In genomic region chr18:75592527-75592926, GRCh38 we compare ENCODE assay signal across 18 cellular contexts.
DNase-seq lines count a peak whose midpoint lies in the region; ATAC-seq, FAIRE-seq and TF ChIP-seq lines count a peak whose summit lies in the region.
"Had no signal": no experiment of that assay in that cellular context is flagged by ENCODE, and none has a peak within 500 bp of the region (broad histone marks: within the 10 kb centered on the region; RNA-seq: fewer than 3 reads in every experiment).

No MANE protein-coding gene starts in this region.

- H3K9me3 ChIP-seq in GM23248 (ENCODE audit: low read depth): peaks cover 8% of the 10 kb centered on the region

- TF ChIP-seq CTCF in WTC11 (IDR thresholded peaks at IDR 0.05) (no peak), D721Med (IDR thresholded peaks at IDR 0.05; ENCODE audit: insufficient read depth, missing control alignments) (no peak)

- H3K27me3 ChIP-seq in GM23248 (replicated peaks; ENCODE audit: insufficient read depth): no peaks in the 10 kb centered on the region
- H3K27me3 ChIP-seq: BLaER1 had no signal

- no peaks in the 10 kb centered on the region for H3F3A ChIP-seq in GM23248 (ENCODE audit: insufficient read depth)

- FAIRE-seq in D721Med (lab: Jason Lieb, UNC): no peak
- FAIRE-seq: A204.1, GM19239, H54 had no signal

- DNase-seq in NCI-H1105 treated with DMSO at 0.1 percent for 48 hours (lab: John Stamatoyannopoulos, UW) (peak; percentile 17), NCI-H1105 (lab: John Stamatoyannopoulos, UW) (no peak), GM23248 (peak; percentile 5), WTC11 (ENCODE audit: low spot score) (no peak), iris pigment epithelial cell (ENCODE audit: low read depth) (peak; percentile 2), HEK293T (ENCODE audit: extremely low spot score) (no peak), D721Med (ENCODE audit: insufficient read length, low spot score) (no peak), HUDEP-2 (lab: John Stamatoyannopoulos, UW; ENCODE audit: unreplicated experiment in 76 of 76) (no peak)
- DNase-seq: CD8-positive, alpha-beta T cell; DMS 273 treated with DMSO at 0.1 percent for 48 hours; NCI-H2029; NCI-H524; SHP77 treated with DMSO at 0.1 percent for 48 hours had no signal

- H3K9me2 ChIP-seq in GM23248 (ENCODE audit: insufficient read depth): no peaks in the 10 kb centered on the region

- no peaks in the 10 kb centered on the region for H3K36me3 ChIP-seq in GM23248 (ENCODE audit: low read depth)
- H3K36me3 ChIP-seq: BLaER1 had no signal

- no peaks in the 10 kb centered on the region for H3K4me1 ChIP-seq in GM23248 (ENCODE audit: insufficient read depth)

- no peaks in the 10 kb centered on the region for H3K4me1 Mint-ChIP-seq in WTC11

- peaks cover 38% of the 10 kb centered on the region for H3K36me3 Mint-ChIP-seq in WTC11
- H3K36me3 Mint-ChIP-seq: CD8-positive, alpha-beta T cell had no signal

- no peak overlapping the region for H3K27ac ChIP-seq in GM23248
- H3K27ac ChIP-seq: BLaER1 had no signal

- H3K4me2 ChIP-seq in GM23248 (ENCODE audit: unreplicated experiment): no peak overlapping the region
- H3K4me2 ChIP-seq: BLaER1 had no signal

- no peak for ATAC-seq in WTC11
- ATAC-seq: CD8-positive, alpha-beta T cell had no signal

- H3K4me3 Mint-ChIP-seq in WTC11: no peak overlapping the region
- H3K4me3 Mint-ChIP-seq: CD8-positive, alpha-beta T cell; T-helper 1 cell treated with Interleukin-12 subunit alpha and Interleukin-12 subunit beta and Interleukin-4 antibody, amounts not matched to agents 30 μg/mL and 1 μg/mL, for 36 hours had no signal

- H4K20me1 ChIP-seq in GM23248 (ENCODE audit: insufficient read depth): no peaks in the 10 kb centered on the region
- H4K20me1 ChIP-seq: BLaER1 had no signal

- in situ Hi-C loops in GM23248 (cut with MboI): no loop called here

- no peak overlapping the region for H3K9ac ChIP-seq in GM23248
- H3K9ac ChIP-seq: BLaER1 had no signal

- H3K27ac Mint-ChIP-seq in WTC11: no peak overlapping the region
- H3K27ac Mint-ChIP-seq: CD8-positive, alpha-beta T cell; T-helper 1 cell treated with Interleukin-12 subunit alpha and Interleukin-12 subunit beta and Interleukin-4 antibody, amounts not matched to agents 30 μg/mL and 1 μg/mL, for 36 hours had no signal

- POLR2A ChIA-PET in WTC11 (lab: Charles Lee) (no interaction called here), HEK293T (lab: Yijun Ruan, JAX) (no interaction called here)

- H2AFZ ChIP-seq in GM23248: no peak overlapping the region

- H3K27me3 Mint-ChIP-seq in WTC11 (ENCODE audit: low read depth): no peaks in the 10 kb centered on the region

- peaks cover 48% of the 10 kb centered on the region for H3K9me3 Mint-ChIP-seq in WTC11

- CTCF ChIA-PET in WTC11 (lab: Charles Lee) (no interaction called here), HEK293T (lab: Yijun Ruan, JAX) (no interaction called here)

- H3K79me2 ChIP-seq in GM23248 (ENCODE audit: insufficient read depth): no peaks in the 10 kb centered on the region

- 16 to 29% methylated on average over 3 of the region's 3 CpGs for WGBS in GM23248 (ENCODE audit: low coverage in 1 of 2, low lambda C conversion rate in 2 of 2, missing lambda C conversion rate in 2 of 2), 2 experiments

- no peak overlapping the region for H3K4me3 ChIP-seq in GM23248
- H3K4me3 ChIP-seq: BLaER1 had no signal

TF ChIP-seq in WTC11, 78 proteins besides CTCF, POLR2A, EP300 and RAD21:
- no peak for TF ChIP-seq TEAD1 (CRISPR knock-in tag; IDR thresholded peaks at IDR 0.05)
- peak; percentile 97 for TF ChIP-seq ZNF317 (CRISPR knock-in tag; IDR thresholded peaks at IDR 0.05; ENCODE audit: borderline replicate concordance, low read depth)
- no peak for TF ChIP-seq FOXP1 (CRISPR knock-in tag; IDR thresholded peaks at IDR 0.05; ENCODE audit: borderline replicate concordance)
- no peak for TF ChIP-seq ZNF232 (CRISPR knock-in tag; IDR thresholded peaks at IDR 0.05)

TF ChIP-seq in HEK293T, 16 proteins besides CTCF, POLR2A, EP300 and RAD21:
- no peak for TF ChIP-seq FOXM1 (IDR thresholded peaks at IDR 0.05; ENCODE audit: borderline replicate concordance)
- TF ChIP-seq HDGF (IDR thresholded peaks at IDR 0.05; ENCODE audit: borderline replicate concordance): no peak
- no peak for TF ChIP-seq NFRKB (IDR thresholded peaks at IDR 0.05)
- no peak for TF ChIP-seq L3MBTL2 (conservative IDR thresholded peaks at IDR 0.05)
- no peak for TF ChIP-seq ZNF384 (IDR thresholded peaks at IDR 0.05)
- no peak for TF ChIP-seq CTBP1 (IDR thresholded peaks at IDR 0.05; ENCODE audit: borderline replicate concordance)
- TF ChIP-seq, protein P1, sequence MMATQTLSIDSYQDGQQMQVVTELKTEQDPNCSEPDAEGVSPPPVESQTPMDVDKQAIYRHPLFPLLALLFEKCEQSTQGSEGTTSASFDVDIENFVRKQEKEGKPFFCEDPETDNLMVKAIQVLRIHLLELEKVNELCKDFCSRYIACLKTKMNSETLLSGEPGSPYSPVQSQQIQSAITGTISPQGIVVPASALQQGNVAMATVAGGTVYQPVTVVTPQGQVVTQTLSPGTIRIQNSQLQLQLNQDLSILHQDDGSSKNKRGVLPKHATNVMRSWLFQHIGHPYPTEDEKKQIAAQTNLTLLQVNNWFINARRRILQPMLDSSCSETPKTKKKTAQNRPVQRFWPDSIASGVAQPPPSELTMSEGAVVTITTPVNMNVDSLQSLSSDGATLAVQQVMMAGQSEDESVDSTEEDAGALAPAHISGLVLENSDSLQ (IDR thresholded peaks at IDR 0.05): no peak
- no peak for TF ChIP-seq LEF1 (IDR thresholded peaks at IDR 0.05; ENCODE audit: borderline replicate concordance)
- no peak for TF ChIP-seq FOXA1 (IDR thresholded peaks at IDR 0.05)
- TF ChIP-seq ELF4 (IDR thresholded peaks at IDR 0.05): no peak
- no peak for TF ChIP-seq SP1 (IDR thresholded peaks at IDR 0.05)
- no peak for TF ChIP-seq ARNT (IDR thresholded peaks at IDR 0.05)
- no peak for TF ChIP-seq BHLHE40 (IDR thresholded peaks at IDR 0.05; ENCODE audit: borderline replicate concordance)
- no peak for TF ChIP-seq TARDBP (IDR thresholded peaks at IDR 0.05)
- TF ChIP-seq SUZ12 (IDR thresholded peaks at IDR 0.05): no peak
- TF ChIP-seq FOXK2 (IDR thresholded peaks at IDR 0.05): no peak

Comparison
In these comparisons a context has a peak if more than half of its experiments do, and no peak if none do; other contexts are left out.
1. DNase-seq: peak in NCI-H1105 treated with DMSO at 0.1 percent for 48 hours (single experiment), GM23248 (single experiment) and iris pigment epithelial cell (single experiment); none in NCI-H1105 (single experiment), WTC11 (single experiment), HEK293T (single experiment), D721Med (single experiment) and HUDEP-2 (0 of 76).